Comparison of ENCODE assay signal across 26 cellular contexts in genomic region chr6:143177706-143178105, GRCh38.
DNase-seq lines count a peak whose midpoint lies in the region; ATAC-seq, FAIRE-seq and TF ChIP-seq lines count a peak whose summit lies in the region.
"Had no signal": no experiment of that assay in that cellular context is flagged by ENCODE, and none has a peak within 500 bp of the region (broad histone marks: within the 10 kb centered on the region; RNA-seq: fewer than 3 reads in every experiment).

No MANE protein-coding gene starts in this region.

- TF ChIP-seq CTCF in K562 (IDR thresholded peaks at IDR 0.05 in 2 of 3, conservative IDR thresholded peaks at IDR 0.05 in 1 of 3; ENCODE audit: insufficient read depth in 2 of 3, low read depth in 1 of 3, low read length in 3 of 3) (no peak), upper lobe of right lung (IDR thresholded peaks at IDR 0.05) (no peak), lower lobe of right lung (IDR thresholded peaks at IDR 0.05) (no peak), Caco-2 (IDR thresholded peaks at IDR 0.05; ENCODE audit: insufficient read depth in 1 of 2, low read depth in 1 of 2, low read length in 1 of 2, severe bottlenecking in 1 of 2, unreplicated experiment in 1 of 2) (no peak)

- in situ Hi-C loops in K562 (cut with MboI): no loop called here

- H3K9me1 ChIP-seq in K562 (ENCODE audit: control insufficient read depth, insufficient read depth, low read length): peaks cover 5% of the 10 kb centered on the region

- no peak overlapping the region for H4K8ac ChIP-seq in trophoblast cell (ENCODE audit: low read depth, low read length)

- TF ChIP-seq RAD21 in K562 (CRISPR knock-in tag; conservative IDR thresholded peaks at IDR 0.05 in 1 of 2, IDR thresholded peaks at IDR 0.05 in 1 of 2): no peak

- H2BK120ac ChIP-seq in trophoblast cell (ENCODE audit: insufficient read depth, low read length, poor library complexity): no peak overlapping the region

- 93% methylated on average over 4 of the region's 4 CpGs for WGBS in K562 (ENCODE audit: insufficient coverage, low coverage, missing lambda C conversion rate)
- no CpG with 5 or more reads among the region's 4 CpGs for WGBS in trophoblast cell (ENCODE audit: extremely low coverage, insufficient coverage, insufficient read length)

- no peak overlapping the region for H2AK5ac ChIP-seq in trophoblast cell (ENCODE audit: low read length)

- no peak overlapping the region for H3K4ac ChIP-seq in trophoblast cell (ENCODE audit: low read depth, low read length)

- peak overlapping the region; percentile 1 for H2BK12ac ChIP-seq in trophoblast cell (ENCODE audit: low read length)

- TF ChIP-seq EP300 in K562 (IDR thresholded peaks at IDR 0.05; ENCODE audit: low read length): no peak

- H3K27me3 Mint-ChIP-seq in memory B cell (no peaks in the 10 kb centered on the region), Caco-2 (ENCODE audit: insufficient read depth, unreplicated experiment) (no peaks in the 10 kb centered on the region)
- H3K27me3 Mint-ChIP-seq: CD4-positive, alpha-beta memory T cell; CD4-positive, CD25-positive, alpha-beta regulatory T cell had no signal

- H3K4me1 Mint-ChIP-seq in memory B cell (peaks cover 3% of the 10 kb centered on the region), Caco-2 (ENCODE audit: low read depth, unreplicated experiment) (no peaks in the 10 kb centered on the region)
- H3K4me1 Mint-ChIP-seq: CD14-positive monocyte; CD8-positive, alpha-beta memory T cell had no signal

- H3K18ac ChIP-seq in trophoblast cell (ENCODE audit: low read length): no peak overlapping the region

- no peak overlapping the region for H4K91ac ChIP-seq in trophoblast cell (ENCODE audit: low read depth, low read length)

- intact Hi-C loops in K562 (cut with micrococcal nuclease): no loop called here
- intact Hi-C loops in upper lobe of right lung (cut with DNase I): no loop called here
- intact Hi-C loops in lower lobe of right lung (cut with DNase I): no loop called here
- intact Hi-C loops in Caco-2 (cut with micrococcal nuclease; ENCODE audit: unreplicated experiment): no loop called here

- H3K27ac ChIP-seq in K562 (ENCODE audit: extremely low read depth, low read depth, low read length) (no peak overlapping the region), trophoblast cell (ENCODE audit: low read depth, low read length) (no peak overlapping the region), upper lobe of right lung (no peak overlapping the region), lower lobe of right lung (no peak overlapping the region)
- H3K27ac ChIP-seq: BLaER1 had no signal

- FAIRE-seq in K562 (lab: Jason Lieb, UNC): no peak
- FAIRE-seq: A204.1, D721Med, G401.6, GM12891, GM19239 had no signal

- H2AFZ ChIP-seq in K562 (ENCODE audit: low read depth, low read length) (no peak overlapping the region), trophoblast cell (ENCODE audit: insufficient read depth, low read length, poor library complexity) (no peak overlapping the region)

- peaks cover 0 to 10% of the 10 kb centered on the region in 2 experiments; a peak in 3 of 5 replicates for H3K4me1 ChIP-seq in K562 (replicated peaks in 1 of 2; ENCODE audit: control insufficient read depth in 2 of 2, insufficient read depth in 2 of 2, low read length in 2 of 2)
- H3K4me1 ChIP-seq in trophoblast cell (ENCODE audit: control insufficient read depth in 1 of 2, insufficient read depth in 2 of 2, low read length in 2 of 2): peaks cover 8 to 13% of the 10 kb centered on the region in 2 experiments
- H3K4me1 ChIP-seq in upper lobe of right lung: no peaks in the 10 kb centered on the region
- H3K4me1 ChIP-seq in lower lobe of right lung: no peaks in the 10 kb centered on the region
- H3K4me1 ChIP-seq in Caco-2: no peaks in the 10 kb centered on the region
- H3K4me1 ChIP-seq: BE2C had no signal

- H3K27me3 ChIP-seq in K562 (ENCODE audit: control insufficient read depth in 2 of 2, insufficient read depth in 2 of 2, low read length in 2 of 2): no peaks in the 10 kb centered on the region
- no peaks in the 10 kb centered on the region for H3K27me3 ChIP-seq in trophoblast cell (ENCODE audit: insufficient read depth, low read length)
- no peaks in the 10 kb centered on the region for H3K27me3 ChIP-seq in upper lobe of right lung
- no peaks in the 10 kb centered on the region for H3K27me3 ChIP-seq in lower lobe of right lung (ENCODE audit: low read depth)
- H3K27me3 ChIP-seq in Caco-2 (replicated peaks; ENCODE audit: control insufficient read depth, insufficient read depth, low read length): no peaks in the 10 kb centered on the region
- H3K27me3 ChIP-seq: BE2C, BLaER1 had no signal

- H3K9me3 Mint-ChIP-seq in memory B cell (peaks cover 10% of the 10 kb centered on the region), Caco-2 (ENCODE audit: unreplicated experiment) (peaks cover 17% of the 10 kb centered on the region)

- no peak overlapping the region for H3K4me3 ChIP-seq in K562
- no peak overlapping the region for H3K4me3 ChIP-seq in trophoblast cell (ENCODE audit: low read depth, low read length)
- H3K4me3 ChIP-seq in upper lobe of right lung: no peak overlapping the region
- H3K4me3 ChIP-seq in lower lobe of right lung: no peak overlapping the region
- no peak overlapping the region for H3K4me3 ChIP-seq in Caco-2 (ENCODE audit: low read depth, low read length)
- H3K4me3 ChIP-seq: BLaER1 had no signal

- H3K9me3 ChIP-seq in K562 (replicated peaks; ENCODE audit: control insufficient read depth, insufficient read depth, low read depth, low read length) (peaks cover 13% of the 10 kb centered on the region), trophoblast cell (ENCODE audit: insufficient read depth, low read depth, low read length) (peaks cover 3% of the 10 kb centered on the region), upper lobe of right lung (peaks cover 7% of the 10 kb centered on the region), lower lobe of right lung (peaks cover 7% of the 10 kb centered on the region), Caco-2 (peaks cover 4% of the 10 kb centered on the region; the same call in 1 of the 2 replicates)
- H3K9me3 ChIP-seq: BE2C had no signal

- H3K79me2 ChIP-seq in K562 (ENCODE audit: control insufficient read depth, insufficient read depth, low read length) (peaks cover 100% of the 10 kb centered on the region), trophoblast cell (ENCODE audit: control insufficient read depth, insufficient read depth, low read length, poor library complexity) (no peaks in the 10 kb centered on the region)

- H3K79me1 ChIP-seq in trophoblast cell (ENCODE audit: low read length): peaks cover 9% of the 10 kb centered on the region

- no peaks in the 10 kb centered on the region; the same call in 1 of the 2 replicates for H4K20me1 ChIP-seq in K562 (replicated peaks; ENCODE audit: control insufficient read depth, insufficient read depth, low read length)
- H4K20me1 ChIP-seq: BLaER1 had no signal

- CTCF ChIA-PET in K562 (lab: Yijun Ruan, JAX; ENCODE audit: low intra/inter-chr PET ratio): no interaction called here
- CTCF ChIA-PET in Caco-2 (lab: Charles Lee): no interaction called here

- H3K36me3 ChIP-seq in K562 (ENCODE audit: control insufficient read depth, insufficient read depth, low read length) (peaks cover 98% of the 10 kb centered on the region), trophoblast cell (ENCODE audit: control insufficient read depth in 1 of 2, insufficient read depth in 2 of 2, low read length in 2 of 2) (peaks cover 4% of the 10 kb centered on the region in 2 experiments), upper lobe of right lung (no peaks in the 10 kb centered on the region), lower lobe of right lung (no peaks in the 10 kb centered on the region), Caco-2 (ENCODE audit: control insufficient read depth, insufficient read depth, low read length) (no peaks in the 10 kb centered on the region)
- H3K36me3 ChIP-seq: BE2C, BLaER1 had no signal

- ATAC-seq in K562: no peak
- ATAC-seq in memory B cell (ENCODE audit: low read depth): no peak
- ATAC-seq in upper lobe of right lung: peak; percentile 31
- ATAC-seq in lower lobe of right lung: no peak

- H2BK5ac ChIP-seq in trophoblast cell (ENCODE audit: low read depth, low read length, poor library complexity): no peak overlapping the region

- H3K36me3 Mint-ChIP-seq in memory B cell (peaks cover 48% of the 10 kb centered on the region), Caco-2 (ENCODE audit: insufficient read depth, unreplicated experiment) (no peaks in the 10 kb centered on the region)

- no peak overlapping the region for H3K23ac ChIP-seq in trophoblast cell (ENCODE audit: low read length)

- H3K4me2 ChIP-seq in K562 (ENCODE audit: insufficient read depth, low read length): no peak overlapping the region
- no peak overlapping the region for H3K4me2 ChIP-seq in trophoblast cell (ENCODE audit: low read length)
- H3K4me2 ChIP-seq: BLaER1 had no signal

- DNase-seq in K562 (ENCODE audit: extremely low read depth in 1 of 4, low spot score in 3 of 4) (no peak), memory B cell (ENCODE audit: low spot score in 2 of 2) (no peak), trophoblast cell (no peak), upper lobe of right lung (no peak), lower lobe of right lung (no peak), Caco-2 (no peak), globus pallidus (ENCODE audit: low spot score) (no peak), ureter (ENCODE audit: low spot score) (no peak)
- DNase-seq: 8988T; ACHN; BE2C; C1 segment of cervical spinal cord; Calu3; CD4-positive, alpha-beta memory T cell; CD4-positive, CD25-positive, alpha-beta regulatory T cell; CD8-positive, alpha-beta memory T cell; COR-L47; DMS79 treated with DMSO at 0.1 percent for 48 hours; GF-D8 had no signal

- H3K4me3 Mint-ChIP-seq in memory B cell (no peak overlapping the region), Caco-2 (ENCODE audit: unreplicated experiment) (no peak overlapping the region)
- H3K4me3 Mint-ChIP-seq: CD14-positive monocyte; CD4-positive, alpha-beta memory T cell; CD4-positive, CD25-positive, alpha-beta regulatory T cell; CD8-positive, alpha-beta memory T cell had no signal

- POLR2A ChIA-PET in K562 (lab: Yijun Ruan, JAX): no interaction called here
- POLR2A ChIA-PET in Caco-2 (lab: Charles Lee): no interaction called here

- peak overlapping the region; percentile 3 for H3K14ac ChIP-seq in trophoblast cell (ENCODE audit: low read length)

- H3K27ac Mint-ChIP-seq in memory B cell (peak overlapping the region; percentile 14), Caco-2 (ENCODE audit: unreplicated experiment) (no peak overlapping the region)
- H3K27ac Mint-ChIP-seq: CD14-positive monocyte; CD4-positive, alpha-beta memory T cell; CD4-positive, CD25-positive, alpha-beta regulatory T cell; CD8-positive, alpha-beta memory T cell had no signal

- H4K12ac ChIP-seq in trophoblast cell (ENCODE audit: low read depth, low read length): no peak overlapping the region

- H3K9ac ChIP-seq in K562 (ENCODE audit: insufficient read depth in 1 of 2, low read depth in 2 of 2, low read length in 2 of 2) (peak overlapping the region in 1 of 2 experiments; percentile 41; a peak in 1 of 4 replicates), trophoblast cell (ENCODE audit: low read length) (no peak overlapping the region)
- H3K9ac ChIP-seq: BLaER1 had no signal

- no peak for TF ChIP-seq POLR2A in K562 (conservative IDR thresholded peaks at IDR 0.05)

- no TSS peak for BruUV-seq in K562 (replicated peaks; lab: Mats Ljungman, UMichigan)
- no TSS peak for BruUV-seq in Caco-2 (replicated peaks; lab: Mats Ljungman, UMichigan)

TF ChIP-seq in K562, 482 proteins besides CTCF, POLR2A, EP300 and RAD21 (continues in another document):
- no peak for TF ChIP-seq HNRNPK (IDR thresholded peaks at IDR 0.05; ENCODE audit: low read depth, low read length, poor library complexity, severe bottlenecking)
